2 cellular contexts compared by ENCODE assay signal in the genomic region with DNA sequence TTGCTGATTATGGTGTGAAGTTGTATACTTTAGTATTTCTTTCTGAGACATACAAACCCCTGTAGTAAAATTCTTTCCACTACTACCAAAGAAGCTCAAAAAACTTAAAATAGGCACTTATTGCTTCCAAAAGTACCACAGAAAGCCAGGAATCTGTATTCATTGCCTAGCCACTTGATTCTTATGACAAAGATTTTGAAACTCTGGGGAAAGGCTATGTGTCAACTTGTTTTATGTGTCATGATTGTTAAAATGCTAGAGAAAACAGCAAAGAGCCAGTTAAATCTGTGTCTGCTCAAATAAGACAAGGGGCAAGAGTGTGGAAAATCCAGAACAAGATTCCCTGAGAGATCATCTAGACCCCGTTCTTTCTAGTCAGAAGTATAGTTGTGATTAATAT.
TF ChIP-seq lines count a peak whose summit lies in the region.

No MANE protein-coding gene starts in this region.

TF ChIP-seq in HEK293, 187 proteins besides CTCF, POLR2A, EP300 and RAD21:
- peak; percentile 85 for TF ChIP-seq ZBTB20 (tag by site-specific recombination; IDR thresholded peaks at IDR 0.05)
- TF ChIP-seq, protein P1, sequence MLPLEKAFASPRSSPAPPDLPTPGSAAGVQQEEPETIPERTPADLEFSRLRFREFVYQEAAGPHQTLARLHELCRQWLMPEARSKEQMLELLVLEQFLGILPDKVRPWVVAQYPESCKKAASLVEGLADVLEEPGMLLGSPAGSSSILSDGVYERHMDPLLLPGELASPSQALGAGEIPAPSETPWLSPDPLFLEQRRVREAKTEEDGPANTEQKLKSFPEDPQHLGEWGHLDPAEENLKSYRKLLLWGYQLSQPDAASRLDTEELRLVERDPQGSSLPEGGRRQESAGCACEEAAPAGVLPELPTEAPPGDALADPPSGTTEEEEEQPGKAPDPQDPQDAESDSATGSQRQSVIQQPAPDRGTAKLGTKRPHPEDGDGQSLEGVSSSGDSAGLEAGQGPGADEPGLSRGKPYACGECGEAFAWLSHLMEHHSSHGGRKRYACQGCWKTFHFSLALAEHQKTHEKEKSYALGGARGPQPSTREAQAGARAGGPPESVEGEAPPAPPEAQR (tag by site-specific recombination; IDR thresholded peaks at IDR 0.05) = no peak
- TF ChIP-seq, protein P2, sequence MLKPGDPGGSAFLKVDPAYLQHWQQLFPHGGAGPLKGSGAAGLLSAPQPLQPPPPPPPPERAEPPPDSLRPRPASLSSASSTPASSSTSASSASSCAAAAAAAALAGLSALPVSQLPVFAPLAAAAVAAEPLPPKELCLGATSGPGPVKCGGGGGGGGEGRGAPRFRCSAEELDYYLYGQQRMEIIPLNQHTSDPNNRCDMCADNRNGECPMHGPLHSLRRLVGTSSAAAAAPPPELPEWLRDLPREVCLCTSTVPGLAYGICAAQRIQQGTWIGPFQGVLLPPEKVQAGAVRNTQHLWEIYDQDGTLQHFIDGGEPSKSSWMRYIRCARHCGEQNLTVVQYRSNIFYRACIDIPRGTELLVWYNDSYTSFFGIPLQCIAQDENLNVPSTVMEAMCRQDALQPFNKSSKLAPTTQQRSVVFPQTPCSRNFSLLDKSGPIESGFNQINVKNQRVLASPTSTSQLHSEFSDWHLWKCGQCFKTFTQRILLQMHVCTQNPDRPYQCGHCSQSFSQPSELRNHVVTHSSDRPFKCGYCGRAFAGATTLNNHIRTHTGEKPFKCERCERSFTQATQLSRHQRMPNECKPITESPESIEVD (tag by site-specific recombination; IDR thresholded peaks at IDR 0.05) = peak; percentile 37; the same call in 1 of the 2 replicates

TF ChIP-seq in K562, 482 proteins besides CTCF, POLR2A, EP300 and RAD21:
- no peak for TF ChIP-seq ZNF586 (CRISPR knock-in tag; conservative IDR thresholded peaks at IDR 0.05)
- TF ChIP-seq CBFA2T3 (IDR thresholded peaks at IDR 0.05) = peak; percentile 10; the same call in 1 of the 2 replicates
